Comparison of ENCODE assay signal across 1 cellular context in the genomic region with DNA sequence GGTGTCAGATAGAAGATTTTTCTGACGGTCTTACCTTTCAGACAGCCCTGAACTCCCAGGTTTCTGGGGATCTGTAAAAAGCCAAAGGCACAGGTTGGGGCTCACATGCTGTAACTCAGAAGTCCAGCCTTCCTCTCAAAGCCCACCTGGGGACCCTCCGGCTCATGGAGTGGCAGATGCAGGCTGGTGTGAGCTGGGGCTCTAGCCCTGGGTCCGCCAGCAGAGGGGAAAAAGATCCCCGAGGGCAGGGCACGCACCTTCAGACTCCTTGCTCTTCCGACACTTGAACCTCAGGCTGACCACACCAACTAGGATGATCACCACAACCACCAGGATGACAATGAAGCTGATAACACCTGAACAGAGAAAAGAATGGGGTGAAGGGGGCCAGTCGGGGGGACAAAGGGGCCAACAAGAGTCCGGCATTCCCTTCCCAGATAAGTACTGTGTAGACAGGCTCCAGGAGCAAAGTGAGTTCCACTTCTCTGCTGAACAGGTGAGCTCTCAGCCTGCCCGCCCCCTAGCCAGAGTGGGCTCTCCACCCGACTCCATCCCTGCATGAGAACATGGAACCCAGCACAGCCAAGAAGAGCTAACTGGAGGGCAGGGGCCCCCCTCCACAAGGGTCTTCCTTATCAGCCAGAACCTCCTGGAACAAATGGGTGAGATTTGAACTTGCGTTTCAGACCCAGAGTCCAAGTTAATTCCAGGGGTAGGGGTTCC.
TF ChIP-seq lines count a peak whose summit lies in the region.

No MANE protein-coding gene starts in this region.

TF ChIP-seq in H1, 55 proteins besides CTCF, POLR2A, EP300 and RAD21:
- TF ChIP-seq SP4 (IDR thresholded peaks at IDR 0.05; ENCODE audit: low read length) (no peak), HDAC2 (IDR thresholded peaks at IDR 0.05; ENCODE audit: borderline replicate concordance in 1 of 2, low read depth in 2 of 2, low read length in 2 of 2) (no peak), CEBPB (IDR thresholded peaks at IDR 0.05; ENCODE audit: low read depth, low read length) (no peak), MAFK (IDR thresholded peaks at IDR 0.05; ENCODE audit: low read depth, low read length) (no peak), SIRT6 (IDR thresholded peaks at IDR 0.05; ENCODE audit: low read length) (no peak), SUZ12 (IDR thresholded peaks at IDR 0.05; ENCODE audit: low read length) (no peak), FOSL1 (IDR thresholded peaks at IDR 0.05; ENCODE audit: insufficient read depth, low read depth, low read length) (no peak), TAF7 (optimal IDR thresholded peaks at IDR 0.05; ENCODE audit: borderline replicate concordance, low read depth, low read length) (no peak), ASH2L (IDR thresholded peaks at IDR 0.05; ENCODE audit: low read length) (no peak), CHD1 (IDR thresholded peaks at IDR 0.05; ENCODE audit: low read depth, low read length) (no peak), NRF1 (IDR thresholded peaks at IDR 0.05; ENCODE audit: low read depth, low read length) (no peak)
TF ChIP-seq in H1: peak in this region for 0.
